In genomic region chr17:16473286-16474011, GRCh38 we compare ENCODE assay signal across 38 cellular contexts. TPM values are rescaled to one million over a fixed set of nuclear protein-coding genes. Genes with fewer than 3 reads are reported as not detected.
"Had no signal": no experiment of that assay in that cellular context is flagged by ENCODE, and none has a peak within 500 bp of the region (broad histone marks: within the 10 kb centered on the region; RNA-seq: fewer than 3 reads in every experiment).

No MANE protein-coding gene starts in this region.

- H3K9me3 Mint-ChIP-seq: activated B cell treated with CpG ODN at 0.5 μM for 24 hours; activated CD4-positive, alpha-beta memory T cell treated with anti-CD3 and anti-CD28 coated beads for 36 hours; activated naive CD4-positive, alpha-beta T cell treated with anti-CD3 and anti-CD28 coated beads for 36 hours; activated naive CD4-positive, alpha-beta T cell treated with anti-CD3 and anti-CD28 coated beads, Interleukin-2, amount 50 U/mL, for 72 hours; activated T-cell treated with anti-CD3 and anti-CD28 coated beads, Interleukin-2, amount 50 U/mL, for 4 hours; activated T-helper 1 cell treated with anti-CD3 and anti-CD28 coated beads, Interleukin-12 subunit alpha, Interleukin-12 subunit beta, Interleukin-2, Interleukin-4 antibody, amounts not matched to agents 30 ng/mL and 10 ng/mL and 1 ng/mL, durations not matched to agents 14 hours and 24 hours and 36 hours had no signal

- H3K27ac ChIP-seq: body of pancreas, PC-9, RWPE1, VCaP had no signal

- H3K27me3 Mint-ChIP-seq: activated B cell treated with CpG ODN at 0.5 μM for 24 hours; activated CD4-positive, alpha-beta memory T cell treated with anti-CD3 and anti-CD28 coated beads for 36 hours had no signal

- H3K27ac Mint-ChIP-seq: activated B cell treated with CpG ODN at 0.5 μM for 24 hours; activated CD4-positive, alpha-beta memory T cell treated with anti-CD3 and anti-CD28 coated beads for 36 hours; activated naive CD4-positive, alpha-beta T cell treated with anti-CD3 and anti-CD28 coated beads for 36 hours; activated naive CD4-positive, alpha-beta T cell treated with anti-CD3 and anti-CD28 coated beads, Interleukin-2, amount 50 U/mL, for 72 hours; activated T-helper 1 cell treated with anti-CD3 and anti-CD28 coated beads, Interleukin-12 subunit alpha, Interleukin-12 subunit beta, Interleukin-2, Interleukin-4 antibody, amounts not matched to agents 30 ng/mL and 10 ng/mL and 1 ng/mL, durations not matched to agents 14 hours and 24 hours and 36 hours had no signal

- H3K4me2 ChIP-seq: PC-9 had no signal

- H2AFZ ChIP-seq: PC-9 had no signal

- H3K4me1 Mint-ChIP-seq: activated B cell treated with CpG ODN at 0.5 μM for 24 hours had no signal

- H3K4me3 Mint-ChIP-seq: activated B cell treated with CpG ODN at 0.5 μM for 24 hours; activated CD4-positive, alpha-beta memory T cell treated with anti-CD3 and anti-CD28 coated beads for 36 hours; activated naive CD4-positive, alpha-beta T cell treated with anti-CD3 and anti-CD28 coated beads for 36 hours; activated T-cell treated with anti-CD3 and anti-CD28 coated beads, Interleukin-2, amount 50 U/mL, for 4 hours; activated T-helper 1 cell treated with anti-CD3 and anti-CD28 coated beads, Interleukin-12 subunit alpha, Interleukin-12 subunit beta, Interleukin-2, Interleukin-4 antibody, amounts not matched to agents 30 ng/mL and 10 ng/mL and 1 ng/mL, durations not matched to agents 14 hours and 24 hours and 36 hours had no signal

- H3K27me3 ChIP-seq: adrenal gland, body of pancreas, MG63 had no signal

- ATAC-seq: activated naive CD4-positive, alpha-beta T cell treated with anti-CD3 and anti-CD28 coated beads, Interleukin-2, amount 50 U/mL, for 72 hours; activated T-cell treated with anti-CD3 and anti-CD28 coated beads, Interleukin-2, amount 50 U/mL, for 4 hours; body of pancreas; Right ventricle myocardium inferior had no signal

- H3K36me3 Mint-ChIP-seq: activated naive CD4-positive, alpha-beta T cell treated with anti-CD3 and anti-CD28 coated beads, Interleukin-2, amount 50 U/mL, for 72 hours had no signal

- H3K4me3 ChIP-seq: adrenal gland, body of pancreas, MG63, PC-9 had no signal

- FAIRE-seq: astrocyte, bronchial epithelial cell, RCC 7860 had no signal

- DNase-seq: activated B cell treated with CpG ODN at 0.5 μM for 24 hours; activated CD4-positive, alpha-beta memory T cell treated with anti-CD3 and anti-CD28 coated beads for 36 hours; activated CD4-positive, alpha-beta T cell treated with anti-CD3 and anti-CD28 coated beads for 4 hours; activated CD4-positive, alpha-beta T cell treated with anti-CD3 and anti-CD28 coated beads, Interleukin-2, amount 50 U/mL, for 1 hour; activated CD4-positive, CD25-positive, alpha-beta regulatory T cell treated with anti-CD3 and anti-CD28 coated beads, Interleukin-2, amount 50 U/mL, for 72 hours; activated CD8-positive, alpha-beta memory T cell treated with anti-CD3 and anti-CD28 coated beads, Interleukin-2, amount 50 U/mL, for 4 hours; activated gamma-delta T cell treated with Interleukin-2 at 50 U/mL for 16 hours; activated naive CD4-positive, alpha-beta T cell treated with anti-CD3 and anti-CD28 coated beads for 36 hours; activated T-cell treated with anti-CD3 and anti-CD28 coated beads for 4 hours; activated T-cell treated with anti-CD3 and anti-CD28 coated beads, Interleukin-2, amount 50 U/mL, for 4 hours; adrenal gland; body of pancreas; caudate nucleus; Kasumi-1; MG63; NCI-H1048; NCI-H1105 treated with DMSO at 0.1 percent for 48 hours; NCI-H1436; NCI-H1694; NCI-H1930; NCI-H2081 treated with DMSO at 0.1 percent for 48 hours; NCI-H226; NCI-H446 treated with DMSO at 0.1 percent for 48 hours; NCI-H524 treated with DMSO at 0.1 percent for 48 hours; PC-9; SIG-M5; SW 1271; T-helper 1 cell; T-helper 2 cell; T-helper 9 cell had no signal

- H3K4me1 ChIP-seq: body of pancreas had no signal

- H3K36me3 ChIP-seq: adrenal gland, MG63 had no signal

- H3K9me3 ChIP-seq: adrenal gland, body of pancreas, MG63 had no signal

RNA-seq across cellular contexts. Expression of gene LRRC75A, which starts 18.5 kb away (rescaled TPM):
- total RNA-seq: bronchial epithelial cell had no signal
